Comparison of ENCODE assay signal across 18 cellular contexts in the genomic region with DNA sequence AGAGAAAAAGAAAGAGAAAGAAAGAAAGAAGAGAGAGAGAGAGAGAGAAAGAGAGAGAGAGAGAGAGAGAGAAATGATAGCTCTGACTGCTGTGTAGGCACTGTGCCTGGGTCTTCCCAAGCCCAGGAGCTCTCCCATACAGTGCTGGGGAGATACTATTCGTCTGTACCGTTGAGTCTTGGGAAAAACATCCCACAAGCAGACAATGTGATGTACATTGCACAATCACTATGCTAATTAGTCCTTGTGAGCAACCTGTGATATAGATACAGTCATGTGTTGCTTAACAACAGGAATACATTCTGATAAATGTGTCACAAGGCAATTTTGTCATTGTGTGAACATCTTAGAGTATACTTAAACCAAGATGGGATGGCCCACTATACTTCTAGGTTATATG.
DNase-seq lines count a peak whose midpoint lies in the region; ATAC-seq, FAIRE-seq and TF ChIP-seq lines count a peak whose summit lies in the region.
"Had no signal": no experiment of that assay in that cellular context is flagged by ENCODE, and none has a peak within 500 bp of the region (broad histone marks: within the 10 kb centered on the region; RNA-seq: fewer than 3 reads in every experiment).

No MANE protein-coding gene starts in this region.

- H3K4me2 ChIP-seq in trophoblast cell (ENCODE audit: low read length): no peak overlapping the region
- H3K4me2 ChIP-seq: GM23338 had no signal

- no peak overlapping the region for H2BK120ac ChIP-seq in trophoblast cell (ENCODE audit: insufficient read depth, low read length, poor library complexity)

- H3K4ac ChIP-seq in trophoblast cell (ENCODE audit: low read depth, low read length): no peak overlapping the region

- no peak overlapping the region for H4K8ac ChIP-seq in trophoblast cell (ENCODE audit: low read depth, low read length)

- H2BK12ac ChIP-seq in trophoblast cell (ENCODE audit: low read length): no peak overlapping the region

- no peak overlapping the region for H3K9ac ChIP-seq in trophoblast cell (ENCODE audit: low read length)

- H3K27ac ChIP-seq in trophoblast cell (ENCODE audit: low read depth, low read length): no peak overlapping the region
- H3K27ac ChIP-seq: HL-60, Peyer's patch had no signal

- H4K12ac ChIP-seq in trophoblast cell (ENCODE audit: low read depth, low read length): no peak overlapping the region

- no peak overlapping the region for H2AFZ ChIP-seq in trophoblast cell (ENCODE audit: insufficient read depth, low read length, poor library complexity)
- H2AFZ ChIP-seq: GM23338 had no signal

- H3K79me2 ChIP-seq in trophoblast cell (ENCODE audit: control insufficient read depth, insufficient read depth, low read length, poor library complexity): no peaks in the 10 kb centered on the region

- no peak overlapping the region for H3K23ac ChIP-seq in trophoblast cell (ENCODE audit: low read length)

- peaks cover 2% of the 10 kb centered on the region for H3K9me3 ChIP-seq in trophoblast cell (ENCODE audit: insufficient read depth, low read depth, low read length)
- H3K9me3 ChIP-seq: Peyer's patch had no signal

- DNase-seq in ELR (ENCODE audit: low read depth) (peak; percentile 25), M059J (ENCODE audit: low read depth) (peak; percentile 24), bronchial epithelial cell (ENCODE audit: low read depth) (peak; percentile 65), trophoblast cell (peak; percentile 24 to 84), NCI-H2196 treated with DMSO at 0.1 percent for 48 hours (lab: John Stamatoyannopoulos, UW; ENCODE audit: unreplicated experiment) (no peak)
- DNase-seq in activated effector memory CD4-positive, alpha-beta T cell treated with Interleukin-2 at 50 U/mL for 16 hours: no peak
- DNase-seq: CD8-positive, alpha-beta T cell; DMS79 treated with DMSO at 0.1 percent for 48 hours; GF-D8; NCI-H1092 treated with DMSO at 0.1 percent for 48 hours; NCI-H1694 treated with DMSO at 0.1 percent for 48 hours; NCI-H774; Peyer's patch; SHP77 treated with DMSO at 0.1 percent for 48 hours had no signal

- no peak overlapping the region for H2BK5ac ChIP-seq in trophoblast cell (ENCODE audit: low read depth, low read length, poor library complexity)

- H3K79me1 ChIP-seq in trophoblast cell (ENCODE audit: low read length): no peaks in the 10 kb centered on the region

- WGBS in trophoblast cell (ENCODE audit: extremely low coverage, insufficient coverage, insufficient read length): no CpG with 5 or more reads among the region's 2 CpGs

- H4K91ac ChIP-seq in trophoblast cell (ENCODE audit: low read depth, low read length): no peak overlapping the region

- no peak overlapping the region for H2AK5ac ChIP-seq in trophoblast cell (ENCODE audit: low read length)

- no peak overlapping the region for H3K14ac ChIP-seq in trophoblast cell (ENCODE audit: low read length)

- TF ChIP-seq CTCF in bronchial epithelial cell (IDR thresholded peaks at IDR 0.05; ENCODE audit: insufficient read depth, low read length, severe bottlenecking): no peak

- no peaks in the 10 kb centered on the region for H3K27me3 ChIP-seq in bronchial epithelial cell (ENCODE audit: control insufficient read depth, insufficient read depth, low read length)
- H3K27me3 ChIP-seq in trophoblast cell (ENCODE audit: insufficient read depth, low read length): no peaks in the 10 kb centered on the region
- H3K27me3 ChIP-seq: Peyer's patch had no signal

- peaks cover 0 to 2% of the 10 kb centered on the region in 2 experiments for H3K4me1 ChIP-seq in trophoblast cell (ENCODE audit: control insufficient read depth in 1 of 2, insufficient read depth in 2 of 2, low read length in 2 of 2)
- H3K4me1 ChIP-seq: Peyer's patch had no signal

- H3K18ac ChIP-seq in trophoblast cell (ENCODE audit: low read length): no peak overlapping the region

- ATAC-seq in HG02642 (IDR thresholded peaks at IDR 0.05; ENCODE audit: poor library complexity, unreplicated experiment): no peak
- ATAC-seq: CD8-positive, alpha-beta T cell; GM23338 had no signal

- no peak for FAIRE-seq in bronchial epithelial cell (lab: Jason Lieb, UNC)
- FAIRE-seq: D721Med had no signal

- H3K4me3 ChIP-seq in bronchial epithelial cell (ENCODE audit: low read depth, low read length) (no peak overlapping the region), trophoblast cell (ENCODE audit: low read depth, low read length) (no peak overlapping the region)
- H3K4me3 ChIP-seq: GM23338, Peyer's patch had no signal

- H3K36me3 ChIP-seq in bronchial epithelial cell (ENCODE audit: control insufficient read depth, insufficient read depth, low read length) (no peaks in the 10 kb centered on the region), trophoblast cell (ENCODE audit: control insufficient read depth in 1 of 2, insufficient read depth in 2 of 2, low read length in 2 of 2) (no peaks in the 10 kb centered on the region)
- H3K36me3 ChIP-seq: Peyer's patch had no signal

Comparison
In these comparisons a context has a peak if more than half of its experiments do, and no peak if none do; other contexts are left out.
1. DNase-seq: peak in ELR (single experiment), M059J (single experiment), bronchial epithelial cell (single experiment) and trophoblast cell (2 of 2); none in activated effector memory CD4-positive, alpha-beta T cell treated with Interleukin-2 at 50 U/mL for 16 hours (single experiment) and NCI-H2196 treated with DMSO at 0.1 percent for 48 hours (single experiment).